In genomic region chr10:34768972-34769330, GRCh38 we compare ENCODE assay signal across 19 cellular contexts. TPM values are rescaled to one million over a fixed set of nuclear protein-coding genes. Genes with fewer than 3 reads are reported as not detected.
DNase-seq lines count a peak whose midpoint lies in the region; ATAC-seq, FAIRE-seq and TF ChIP-seq lines count a peak whose summit lies in the region.
"Had no signal": no experiment of that assay in that cellular context is flagged by ENCODE, and none has a peak within 500 bp of the region (broad histone marks: within the 10 kb centered on the region; RNA-seq: fewer than 3 reads in every experiment).

No MANE protein-coding gene starts in this region.

- no peaks in the 10 kb centered on the region for H3F3A ChIP-seq in PC-3 (ENCODE audit: low read length, unreplicated experiment)

- H3K9me2 ChIP-seq in PC-3 (replicated peaks; ENCODE audit: low read length) = no peaks in the 10 kb centered on the region

- no peak for TF ChIP-seq POLR2A in A549 (IDR thresholded peaks at IDR 0.05; ENCODE audit: low read length)
- TF ChIP-seq POLR2A in esophagus squamous epithelium (IDR thresholded peaks at IDR 0.05) = no peak

- TF ChIP-seq EP300 in A549 (IDR thresholded peaks at IDR 0.05) = no peak

- no peaks in the 10 kb centered on the region for H3K27me3 ChIP-seq in PC-3 (ENCODE audit: low read length)
- H3K27me3 ChIP-seq in esophagus squamous epithelium = no peaks in the 10 kb centered on the region
- H3K27me3 ChIP-seq: spleen had no signal

- H3K27ac ChIP-seq in A549 (peak overlapping the region; percentile 2 to 73; a peak in 4 of 6 replicates), PC-3 (ENCODE audit: low read length) (peak overlapping the region; percentile 67), esophagus squamous epithelium (peak overlapping the region; percentile 77 to 89 (median 81))
- H3K27ac ChIP-seq: spleen had no signal

- peak overlapping the region; percentile 2 for H3K4me3 Mint-ChIP-seq in nephron progenitor cell
- H3K4me3 Mint-ChIP-seq: activated CD4-positive, alpha-beta T cell treated with anti-CD3 and anti-CD28 coated beads for 36 hours; CD8-positive, alpha-beta memory T cell; stimulated activated naive B cell treated with anti-CD40 and anti-IgM and Interleukin-4, amounts not matched to agents 10 μg/mL and 1 μg/mL and 100 μg/mL, for 72 hours had no signal

- H4K20me1 ChIP-seq in PC-3 (ENCODE audit: low read length) = 0 out of 2 replicates have a peak, but pooled peaks cover 5% of the 10 kb centered on the region

- 74% methylated on average over 8 of the region's 8 CpGs for WGBS in A549 (ENCODE audit: missing lambda C conversion rate)
- 46 to 73% methylated on average over 8 of the region's 8 CpGs for WGBS in esophagus squamous epithelium, 2 donors

- peak overlapping the region; percentile 46 for H3K9ac ChIP-seq in PC-3 (ENCODE audit: low read length)

- TF ChIP-seq CTCF in A549 (IDR thresholded peaks at IDR 0.05) (no peak), PC-3 (conservative IDR thresholded peaks at IDR 0.05; ENCODE audit: low read depth, low read length) (no peak), esophagus squamous epithelium (IDR thresholded peaks at IDR 0.05) (no peak), nephron progenitor cell (IDR thresholded peaks at IDR 0.05) (no peak)

- ATAC-seq in A549 (peak; percentile 40; a peak in 3 of 6 replicates), PC-3 (peak; percentile 37)
- ATAC-seq: activated CD4-positive, alpha-beta T cell treated with anti-CD3 and anti-CD28 coated beads for 36 hours; stimulated activated naive B cell treated with anti-CD40 and anti-IgM and Interleukin-4, amounts not matched to agents 10 μg/mL and 1 μg/mL and 100 μg/mL, for 72 hours had no signal

- H3K4me2 ChIP-seq in A549 (peak overlapping the region; percentile 60), PC-3 (ENCODE audit: low read length) (peak overlapping the region; percentile 68)

- peaks cover 4% of the 10 kb centered on the region for H3K27me3 Mint-ChIP-seq in nephron progenitor cell (ENCODE audit: low read depth, poor library complexity)
- H3K27me3 Mint-ChIP-seq: stimulated activated naive B cell treated with anti-CD40 and anti-IgM and Interleukin-4, amounts not matched to agents 10 μg/mL and 1 μg/mL and 100 μg/mL, for 72 hours had no signal

- H3K9me3 Mint-ChIP-seq in nephron progenitor cell = no peaks in the 10 kb centered on the region
- H3K9me3 Mint-ChIP-seq: stimulated activated naive B cell treated with anti-CD40 and anti-IgM and Interleukin-4, amounts not matched to agents 10 μg/mL and 1 μg/mL and 100 μg/mL, for 72 hours had no signal

- no peaks in the 10 kb centered on the region for H3K9me3 ChIP-seq in A549
- no peaks in the 10 kb centered on the region for H3K9me3 ChIP-seq in PC-3 (ENCODE audit: low read length)
- H3K9me3 ChIP-seq in esophagus squamous epithelium = no peaks in the 10 kb centered on the region
- H3K9me3 ChIP-seq: HAP-1, spleen had no signal

- peaks cover 25% of the 10 kb centered on the region for H3K36me3 Mint-ChIP-seq in nephron progenitor cell (ENCODE audit: low read depth)
- H3K36me3 Mint-ChIP-seq: CD8-positive, alpha-beta memory T cell; stimulated activated naive B cell treated with anti-CD40 and anti-IgM and Interleukin-4, amounts not matched to agents 10 μg/mL and 1 μg/mL and 100 μg/mL, for 72 hours had no signal

- peaks cover 39% of the 10 kb centered on the region for H3K4me1 Mint-ChIP-seq in nephron progenitor cell
- H3K4me1 Mint-ChIP-seq: activated CD4-positive, alpha-beta T cell treated with anti-CD3 and anti-CD28 coated beads for 36 hours; CD8-positive, alpha-beta memory T cell; stimulated activated naive B cell treated with anti-CD40 and anti-IgM and Interleukin-4, amounts not matched to agents 10 μg/mL and 1 μg/mL and 100 μg/mL, for 72 hours had no signal

- no peak for TF ChIP-seq RAD21 in A549 (conservative IDR thresholded peaks at IDR 0.05 in 1 of 2, IDR thresholded peaks at IDR 0.05 in 1 of 2)

- DNase-seq in A549 (ENCODE audit: low read depth in 1 of 2, low spot score in 1 of 2) = no peak
- no peak for DNase-seq in PC-3
- DNase-seq in esophagus squamous epithelium (lab: John Stamatoyannopoulos, UW) = no peak
- DNase-seq in nephron progenitor cell = no peak
- no peak for DNase-seq in GM03348 (ENCODE audit: low spot score)
- DNase-seq in NCI-H524 (lab: John Stamatoyannopoulos, UW) = no peak
- no peak for DNase-seq in NCI-H2196 (lab: John Stamatoyannopoulos, UW; ENCODE audit: unreplicated experiment)
- no peak for DNase-seq in hypothalamus (lab: John Stamatoyannopoulos, UW)
- DNase-seq: activated CD4-positive, alpha-beta T cell treated with anti-CD3 and anti-CD28 coated beads for 36 hours; activated CD8-positive, alpha-beta memory T cell treated with anti-CD3 and anti-CD28 coated beads, Interleukin-2, amount 50 U/mL, for 48 hours; activated naive CD4-positive, alpha-beta T cell treated with Interleukin-2 at 50 U/mL for 16 hours; CD8-positive, alpha-beta memory T cell; effector CD8-positive, alpha-beta T cell; MV-4-11; spleen; stimulated activated naive B cell treated with anti-CD40 and anti-IgM and Interleukin-4, amounts not matched to agents 10 μg/mL and 1 μg/mL and 100 μg/mL, for 72 hours; T1000 had no signal

- intact Hi-C loops in PC-3 (cut with micrococcal nuclease) (loop anchor here (1.0 to 2.0 kb wide), 2 partner anchors 11 to 36 kb away; no protein-coding TSS in a partner anchor), esophagus squamous epithelium (cut with DNase I) (no loop called here)

- peak overlapping the region; percentile 50 for H2AFZ ChIP-seq in PC-3 (ENCODE audit: low read length)

- H3K36me3 ChIP-seq in PC-3 (ENCODE audit: low read depth, low read length) = no peaks in the 10 kb centered on the region
- no peaks in the 10 kb centered on the region for H3K36me3 ChIP-seq in esophagus squamous epithelium
- H3K36me3 ChIP-seq: HAP-1, spleen had no signal

- POLR2A ChIA-PET in A549 (lab: Yijun Ruan, JAX) (no interaction called here), PC-3 (lab: Charles Lee; ENCODE audit: unreplicated experiment) (interaction anchor here (0.6 to 1.0 kb wide), 3 partner anchors 10 to 47 kb away, joined by 3 to 13 read pairs (median 10); no protein-coding TSS in a partner anchor)

- H3K4me3 ChIP-seq in A549 (no peak overlapping the region), PC-3 (ENCODE audit: low read length) (peak overlapping the region; percentile 41), esophagus squamous epithelium (peak overlapping the region in 3 of 4 donors; percentile 4 to 26 (median 21))
- H3K4me3 ChIP-seq: HAP-1, spleen had no signal

- no TSS peak for BruUV-seq in PC-3 (replicated peaks; lab: Mats Ljungman, UMichigan)

- CTCF ChIA-PET in A549 (lab: Yijun Ruan, JAX) = interaction anchor here (0.6 to 1.6 kb wide), 8 partner anchors 21 to 259 kb away, joined by 3 to 6 read pairs (median 3); no protein-coding TSS in a partner anchor
- CTCF ChIA-PET in PC-3 (lab: Charles Lee) = interaction anchor here (1.2 to 1.4 kb wide), 2 partner anchors 47 to 103 kb away, joined by 3 to 5 read pairs; no protein-coding TSS in a partner anchor

- no peak for FAIRE-seq in A549 (lab: Jason Lieb, UNC)
- FAIRE-seq: GM12892 had no signal

- peaks cover 47% of the 10 kb centered on the region for H3K4me1 ChIP-seq in A549
- H3K4me1 ChIP-seq in PC-3 (ENCODE audit: insufficient read depth, low read length) = peaks cover 21% of the 10 kb centered on the region
- H3K4me1 ChIP-seq in esophagus squamous epithelium = peaks cover 21 to 100% (median 33%) of the 10 kb centered on the region in 3 donors
- H3K4me1 ChIP-seq: HAP-1 had no signal

- H3K79me2 ChIP-seq in PC-3 (ENCODE audit: low read length) = peaks cover 97% of the 10 kb centered on the region

- H3K27ac Mint-ChIP-seq in nephron progenitor cell = no peak overlapping the region
- H3K27ac Mint-ChIP-seq: activated CD4-positive, alpha-beta T cell treated with anti-CD3 and anti-CD28 coated beads for 36 hours; CD8-positive, alpha-beta memory T cell; stimulated activated naive B cell treated with anti-CD40 and anti-IgM and Interleukin-4, amounts not matched to agents 10 μg/mL and 1 μg/mL and 100 μg/mL, for 72 hours had no signal

TF ChIP-seq in A549, 52 proteins besides CTCF, POLR2A, EP300 and RAD21:
- TF ChIP-seq SREBF2 (IDR thresholded peaks at IDR 0.05) = no peak
- TF ChIP-seq ZNF302 (CRISPR knock-in tag; IDR thresholded peaks at IDR 0.05) = no peak
- TF ChIP-seq, protein P1, sequence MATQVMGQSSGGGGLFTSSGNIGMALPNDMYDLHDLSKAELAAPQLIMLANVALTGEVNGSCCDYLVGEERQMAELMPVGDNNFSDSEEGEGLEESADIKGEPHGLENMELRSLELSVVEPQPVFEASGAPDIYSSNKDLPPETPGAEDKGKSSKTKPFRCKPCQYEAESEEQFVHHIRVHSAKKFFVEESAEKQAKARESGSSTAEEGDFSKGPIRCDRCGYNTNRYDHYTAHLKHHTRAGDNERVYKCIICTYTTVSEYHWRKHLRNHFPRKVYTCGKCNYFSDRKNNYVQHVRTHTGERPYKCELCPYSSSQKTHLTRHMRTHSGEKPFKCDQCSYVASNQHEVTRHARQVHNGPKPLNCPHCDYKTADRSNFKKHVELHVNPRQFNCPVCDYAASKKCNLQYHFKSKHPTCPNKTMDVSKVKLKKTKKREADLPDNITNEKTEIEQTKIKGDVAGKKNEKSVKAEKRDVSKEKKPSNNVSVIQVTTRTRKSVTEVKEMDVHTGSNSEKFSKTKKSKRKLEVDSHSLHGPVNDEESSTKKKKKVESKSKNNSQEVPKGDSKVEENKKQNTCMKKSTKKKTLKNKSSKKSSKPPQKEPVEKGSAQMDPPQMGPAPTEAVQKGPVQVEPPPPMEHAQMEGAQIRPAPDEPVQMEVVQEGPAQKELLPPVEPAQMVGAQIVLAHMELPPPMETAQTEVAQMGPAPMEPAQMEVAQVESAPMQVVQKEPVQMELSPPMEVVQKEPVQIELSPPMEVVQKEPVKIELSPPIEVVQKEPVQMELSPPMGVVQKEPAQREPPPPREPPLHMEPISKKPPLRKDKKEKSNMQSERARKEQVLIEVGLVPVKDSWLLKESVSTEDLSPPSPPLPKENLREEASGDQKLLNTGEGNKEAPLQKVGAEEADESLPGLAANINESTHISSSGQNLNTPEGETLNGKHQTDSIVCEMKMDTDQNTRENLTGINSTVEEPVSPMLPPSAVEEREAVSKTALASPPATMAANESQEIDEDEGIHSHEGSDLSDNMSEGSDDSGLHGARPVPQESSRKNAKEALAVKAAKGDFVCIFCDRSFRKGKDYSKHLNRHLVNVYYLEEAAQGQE (IDR thresholded peaks at IDR 0.05) = no peak
- no peak for TF ChIP-seq HOXA7 (CRISPR knock-in tag; IDR thresholded peaks at IDR 0.05)
- no peak for TF ChIP-seq CHD4 (IDR thresholded peaks at IDR 0.05; ENCODE audit: borderline replicate concordance)
TF ChIP-seq in A549: peak in this region for 0.

RNA-seq across cellular contexts. Expression of gene PARD3, which starts 46.1 kb away (rescaled TPM):
- polyA plus RNA-seq in A549 (2011; rRNA removed) (182 and 200 TPM in 2 replicates), A549 (2017; fragmentation: RNase III; extraction: RNeasy Plus Mini Kit Qiagen cat#74134 plus additional on column Dnase treatment) (88.7 to 110 TPM (median 104 TPM) in 3 replicates)
- 59.5 and 64.4 TPM in 2 replicates for polyA plus RNA-seq in A549 (2012; cell fraction: cytosol; rRNA removed)
- 31.6 and 49.8 TPM in 2 replicates for polyA plus RNA-seq in A549 (2012; cell fraction: nucleus; rRNA removed)
- 169 and 188 TPM in 2 replicates for polyA minus RNA-seq in A549 (2011; rRNA and poly(A)+ RNA removed)
- total RNA-seq in PC-3 (2014; rRNA removed) (149 and 154 TPM in 2 replicates), esophagus squamous epithelium (100 to 1,000 TPM in 1 of 4 donors, 10 to 100 TPM in 3; 57.3 to 114 (median 81.7) TPM)
- polyA plus RNA-seq: CD8-positive, alpha-beta memory T cell had no signal
